Comparison of ENCODE assay signal across 16 cellular contexts in genomic region chr6:150235218-150235617, GRCh38.
A peak's percentile ranks its signal among the peaks of the same experiment; 100 is the strongest.
DNase-seq lines count a peak whose midpoint lies in the region; ATAC-seq and TF ChIP-seq lines count a peak whose summit lies in the region.
"Had no signal": no experiment of that assay in that cellular context is flagged by ENCODE, and none has a peak within 500 bp of the region (broad histone marks: within the 10 kb centered on the region; RNA-seq: fewer than 3 reads in every experiment).

No MANE protein-coding gene starts in this region.

- H3K27me3 ChIP-seq in BLaER1, result no peaks in the 10 kb centered on the region
- peaks cover 0 to 30% (median 0%) of the 10 kb centered on the region in 11 experiments; a peak in 5 of 22 replicates for H3K27me3 ChIP-seq in BLaER1 treated with 17β-estradiol and CSF1 and Interleukin-3, amounts not matched to agents 10 nM and 100 nM
- H3K27me3 ChIP-seq in uterus, result no peaks in the 10 kb centered on the region
- no peaks in the 10 kb centered on the region for H3K27me3 ChIP-seq in osteoblast (ENCODE audit: insufficient read depth, low read length)

- H3K27ac ChIP-seq in BLaER1 (no peak overlapping the region), uterus (no peak overlapping the region), osteoblast (ENCODE audit: low read depth, low read length) (no peak overlapping the region)
- H3K27ac ChIP-seq in BLaER1 treated with 17β-estradiol and CSF1 and Interleukin-3, amounts not matched to agents 10 nM and 100 nM, result peak overlapping the region in 2 of 11 experiments; percentile 0 to 16; a peak in 2 of 22 replicates

- no peak overlapping the region for H3K27ac Mint-ChIP-seq in T-helper 17 cell
- peak overlapping the region; percentile 33 for H3K27ac Mint-ChIP-seq in central memory CD8-positive, alpha-beta T cell (ENCODE audit: low read depth)
- H3K27ac Mint-ChIP-seq: CD8-positive, alpha-beta T cell; HFFc6 had no signal

- H2AFZ ChIP-seq in osteoblast (ENCODE audit: low read length), result no peak overlapping the region

- H3K36me3 Mint-ChIP-seq in T-helper 17 cell (ENCODE audit: low read depth), result no peaks in the 10 kb centered on the region
- H3K36me3 Mint-ChIP-seq in central memory CD8-positive, alpha-beta T cell (ENCODE audit: insufficient read depth), result no peaks in the 10 kb centered on the region
- H3K36me3 Mint-ChIP-seq: CD8-positive, alpha-beta T cell had no signal

- intact Hi-C loops in uterus (cut with DNase I; ENCODE audit: low total_unique reads), result no loop called here

- no peak for ATAC-seq in T-helper 17 cell
- ATAC-seq in central memory CD8-positive, alpha-beta T cell (replicated peaks; ENCODE audit: extremely low read depth, poor library complexity, severe bottlenecking), result no peak
- ATAC-seq: CD8-positive, alpha-beta T cell; HepG2 had no signal

- H3K4me1 ChIP-seq in BLaER1, result peaks cover 50% of the 10 kb centered on the region
- peaks cover 29 to 53% (median 50%) of the 10 kb centered on the region in 10 experiments for H3K4me1 ChIP-seq in BLaER1 treated with 17β-estradiol and CSF1 and Interleukin-3, amounts not matched to agents 10 nM and 100 nM
- H3K4me1 ChIP-seq in uterus, result no peaks in the 10 kb centered on the region
- H3K4me1 ChIP-seq in osteoblast (ENCODE audit: insufficient read depth, low read length), result peaks cover 25% of the 10 kb centered on the region
- H3K4me1 ChIP-seq: Caco-2 had no signal

- H3K4me1 Mint-ChIP-seq in T-helper 17 cell, result peaks cover 12% of the 10 kb centered on the region
- peaks cover 33% of the 10 kb centered on the region for H3K4me1 Mint-ChIP-seq in central memory CD8-positive, alpha-beta T cell

- H3K4me2 ChIP-seq in BLaER1 (peak overlapping the region; percentile 76), osteoblast (ENCODE audit: insufficient read depth, low read length) (no peak overlapping the region)
- H3K4me2 ChIP-seq in BLaER1 treated with 17β-estradiol and CSF1 and Interleukin-3, amounts not matched to agents 10 nM and 100 nM, result peak overlapping the region in 10 of 11 experiments; percentile 34 to 95 (median 86); a peak in 19 of 22 replicates

- TF ChIP-seq CTCF in uterus (IDR thresholded peaks at IDR 0.05) (no peak), osteoblast (IDR thresholded peaks at IDR 0.05; ENCODE audit: extremely low read depth, low read depth, low read length) (no peak)

- H3K27me3 Mint-ChIP-seq in T-helper 17 cell, result peaks cover 11% of the 10 kb centered on the region
- peaks cover 4% of the 10 kb centered on the region for H3K27me3 Mint-ChIP-seq in central memory CD8-positive, alpha-beta T cell

- H4K20me1 ChIP-seq in BLaER1 (no peaks in the 10 kb centered on the region), osteoblast (ENCODE audit: insufficient read depth, low read length) (no peaks in the 10 kb centered on the region)
- no peaks in the 10 kb centered on the region for H4K20me1 ChIP-seq in BLaER1 treated with 17β-estradiol and CSF1 and Interleukin-3, amounts not matched to agents 10 nM and 100 nM

- no peaks in the 10 kb centered on the region for H3K79me2 ChIP-seq in osteoblast (ENCODE audit: insufficient read depth, low read length)

- H3K4me3 ChIP-seq in BLaER1 (no peak overlapping the region), uterus (no peak overlapping the region), osteoblast (ENCODE audit: insufficient read depth, low read length) (no peak overlapping the region)
- H3K4me3 ChIP-seq in BLaER1 treated with 17β-estradiol and CSF1 and Interleukin-3, amounts not matched to agents 10 nM and 100 nM, result 0 out of 20 replicates have a peak overlapping the region, but pooled peaks of 1 of the 10 experiments have one; percentile 20

- no peak for TF ChIP-seq POLR2A in uterus (IDR thresholded peaks at IDR 0.05)

- DNase-seq in T-helper 17 cell, result no peak
- no peak for DNase-seq in central memory CD8-positive, alpha-beta T cell (ENCODE audit: low spot score in 2 of 2)
- no peak for DNase-seq in uterus
- no peak for DNase-seq in osteoblast (ENCODE audit: insufficient read length, low spot score, missing footprints)
- DNase-seq in germinal center (ENCODE audit: low spot score), result no peak
- DNase-seq: AML-193; C1 segment of cervical spinal cord; Caco-2; CD8-positive, alpha-beta T cell; DND-41; GDM1; HCEC 1CT; HFFc6 had no signal

- H3K9me3 Mint-ChIP-seq in central memory CD8-positive, alpha-beta T cell, result peaks cover 5% of the 10 kb centered on the region
- H3K9me3 Mint-ChIP-seq: HFFc6 had no signal

- peak overlapping the region; percentile 32 for H3K4me3 Mint-ChIP-seq in T-helper 17 cell
- H3K4me3 Mint-ChIP-seq in central memory CD8-positive, alpha-beta T cell, result peak overlapping the region; percentile 65
- H3K4me3 Mint-ChIP-seq: CD8-positive, alpha-beta T cell; HFFc6 had no signal

- H3K9me3 ChIP-seq in BLaER1 (peaks cover 48% of the 10 kb centered on the region), T-helper 17 cell (ENCODE audit: control insufficient read depth, low read length, poor library complexity, severe bottlenecking) (no peaks in the 10 kb centered on the region), uterus (no peaks in the 10 kb centered on the region), osteoblast (ENCODE audit: low read depth, low read length) (no peaks in the 10 kb centered on the region)
- H3K9me3 ChIP-seq in BLaER1 treated with 17β-estradiol and CSF1 and Interleukin-3, amounts not matched to agents 10 nM and 100 nM (replicated peaks in 1 of 11), result peaks cover 7 to 66% (median 54%) of the 10 kb centered on the region in 11 experiments
- H3K9me3 ChIP-seq: Caco-2 had no signal

- H3K9ac ChIP-seq in BLaER1, result no peak overlapping the region
- no peak overlapping the region for H3K9ac ChIP-seq in BLaER1 treated with 17β-estradiol and CSF1 and Interleukin-3, amounts not matched to agents 10 nM and 100 nM

- peaks cover 6% of the 10 kb centered on the region; the same call in 1 of the 2 replicates for H3K36me3 ChIP-seq in BLaER1
- H3K36me3 ChIP-seq in BLaER1 treated with 17β-estradiol and CSF1 and Interleukin-3, amounts not matched to agents 10 nM and 100 nM, result peaks cover 0 to 8% (median 0%) of the 10 kb centered on the region in 11 experiments; a peak in 5 of 22 replicates
- H3K36me3 ChIP-seq in uterus, result no peaks in the 10 kb centered on the region
- no peaks in the 10 kb centered on the region for H3K36me3 ChIP-seq in osteoblast (ENCODE audit: insufficient read depth, low read length)
